In genomic region chr6:42978793-42979522, GRCh38 we compare ENCODE assay signal across 8 cellular contexts. TPM values are rescaled to one million over a fixed set of nuclear protein-coding genes. Genes with fewer than 3 reads are reported as not detected.
A peak's percentile ranks its signal among the peaks of the same experiment; 100 is the strongest.
DNase-seq lines count a peak whose midpoint lies in the region; ATAC-seq and TF ChIP-seq lines count a peak whose summit lies in the region.

TSS of gene PEX6 (minus strand) at chr6:42979181. CDS start at chr6:42979150, 31 bp downstream.

- DNase-seq in DMS114 treated with DMSO at 0.1 percent for 48 hours (lab: John Stamatoyannopoulos, UW; ENCODE audit: unreplicated experiment) (peak; percentile 93), KBM-7 (peak; percentile 95), PC-9 (peak; percentile 72 to 81)
- peak; percentile 94 for DNase-seq in activated T-cell treated with anti-CD3 and anti-CD28 coated beads, Interleukin-2, amount 50 U/mL, for 24 hours
- peak; percentile 85 to 91 for DNase-seq in stimulated activated CD8-positive, alpha-beta memory T cell treated with anti-CD3 and anti-CD28 coated beads, Interleukin-7, amount 100 ng/mL, for 4 hours (ENCODE audit: low read depth in 2 of 2)

- BruUV-seq in PC-9 (replicated peaks; lab: Mats Ljungman, UMichigan): no TSS peak

- H3K4me1 ChIP-seq in PC-9 (replicated peaks; ENCODE audit: insufficient read depth) (0 out of 2 replicates have a peak, but pooled peaks cover 26% of the 10 kb centered on the region), muscle layer of colon (ENCODE audit: insufficient read depth, low read length) (peaks cover 25% of the 10 kb centered on the region)

- CTCF ChIA-PET in PC-9 (lab: Charles Lee): interaction anchor here (0.7 to 1.2 kb wide), 2 partner anchors 10 to 119 kb away, joined by 3 to 16 read pairs; no protein-coding TSS in a partner anchor

- no peaks in the 10 kb centered on the region for H4K20me1 ChIP-seq in PC-9 (ENCODE audit: insufficient read depth)

- H3K27me3 ChIP-seq in PC-9 (ENCODE audit: insufficient read depth, low read depth) (no peaks in the 10 kb centered on the region), muscle layer of colon (ENCODE audit: control insufficient read depth in 1 of 2, insufficient read depth in 2 of 2, low read length in 2 of 2) (no peaks in the 10 kb centered on the region)

- H3K9me3 ChIP-seq in PC-9 (ENCODE audit: insufficient read depth, low read depth) (no peaks in the 10 kb centered on the region), muscle layer of colon (ENCODE audit: low read length) (no peaks in the 10 kb centered on the region)

- no peak for TF ChIP-seq CTCF in PC-9 (conservative IDR thresholded peaks at IDR 0.05)

- peak within 1 kb of the TSS; percentile 95 for H3K27ac Mint-ChIP-seq in activated T-cell treated with anti-CD3 and anti-CD28 coated beads, Interleukin-2, amount 50 U/mL, for 24 hours

- in situ Hi-C loops in KBM-7 (cut with MboI; ENCODE audit: low pct_unique_long_range_greater_than_20kb, low sequenced_read_pairs): no loop called here

- H3K9me2 ChIP-seq in PC-9 (ENCODE audit: insufficient read depth): no peaks in the 10 kb centered on the region

- peaks cover 22% of the 10 kb centered on the region for H3K79me2 ChIP-seq in PC-9 (ENCODE audit: low read depth)

- H3K9me3 Mint-ChIP-seq in activated T-cell treated with anti-CD3 and anti-CD28 coated beads, Interleukin-2, amount 50 U/mL, for 24 hours: no peaks in the 10 kb centered on the region

- peaks cover 35% of the 10 kb centered on the region for H3K36me3 Mint-ChIP-seq in activated T-cell treated with anti-CD3 and anti-CD28 coated beads, Interleukin-2, amount 50 U/mL, for 24 hours (ENCODE audit: low read depth)

- 0 out of 2 replicates have a peak, but pooled peaks cover 6% of the 10 kb centered on the region for H3K36me3 ChIP-seq in PC-9 (ENCODE audit: low read depth)
- H3K36me3 ChIP-seq in muscle layer of colon (ENCODE audit: insufficient read depth, low read length): peaks cover under 1% of the 10 kb centered on the region

- H3F3A ChIP-seq in PC-9 (ENCODE audit: insufficient read depth, low read depth): peaks cover 33% of the 10 kb centered on the region

- POLR2A ChIA-PET in PC-9 (lab: Charles Lee; ENCODE audit: unreplicated experiment): interaction anchor here (0.6 kb wide), 4 partner anchors 47 to 1138 kb away, joined by 3 to 15 read pairs (median 4); no protein-coding TSS in a partner anchor

- ATAC-seq in GM21723 (IDR thresholded peaks at IDR 0.05; ENCODE audit: unreplicated experiment) (peak; percentile 92), esophagus mucosa (peak; percentile 86)

- intact Hi-C loops in PC-9 (cut with micrococcal nuclease; ENCODE audit: unreplicated experiment): no loop called here

- peak within 1 kb of the TSS; percentile 95 for H3K4me2 ChIP-seq in PC-9

- peak within 1 kb of the TSS; percentile 93 for H3K4me3 Mint-ChIP-seq in activated T-cell treated with anti-CD3 and anti-CD28 coated beads, Interleukin-2, amount 50 U/mL, for 24 hours

- H3K9ac ChIP-seq in muscle layer of colon (ENCODE audit: low read length): peak within 1 kb of the TSS; percentile 84

- H3K4me1 Mint-ChIP-seq in activated T-cell treated with anti-CD3 and anti-CD28 coated beads, Interleukin-2, amount 50 U/mL, for 24 hours (ENCODE audit: low read depth): peaks cover 51% of the 10 kb centered on the region

- peak within 1 kb of the TSS; percentile 97 for H2AFZ ChIP-seq in PC-9

- no peaks in the 10 kb centered on the region for H3K27me3 Mint-ChIP-seq in activated T-cell treated with anti-CD3 and anti-CD28 coated beads, Interleukin-2, amount 50 U/mL, for 24 hours

- H3K27ac ChIP-seq in PC-9: peak within 1 kb of the TSS; percentile 30
- H3K27ac ChIP-seq in muscle layer of colon (ENCODE audit: low read depth, low read length): peak within 1 kb of the TSS; percentile 92

- H3K4me3 ChIP-seq in PC-9: peak within 1 kb of the TSS; percentile 87
- H3K4me3 ChIP-seq in muscle layer of colon (ENCODE audit: low read depth in 1 of 2, low read length in 2 of 2): peak within 1 kb of the TSS; percentile 75 to 85

RNA-seq across cellular contexts. Expression of gene PEX6, which starts in this region (rescaled TPM):
- total RNA-seq in PC-9 (2021) (25.9 and 31.3 TPM in 2 replicates), esophagus mucosa (19.4 TPM)

Comparison
In these comparisons a context has a peak if more than half of its experiments do, and no peak if none do; other contexts are left out.
1. Peak in every context shown above with its lines: DNase-seq, ATAC-seq, H3K4me3 ChIP-seq and H3K27ac ChIP-seq.